Comparison of ENCODE assay signal across 25 cellular contexts in genomic region chr20:55173601-55174000, GRCh38.
DNase-seq lines count a peak whose midpoint lies in the region; ATAC-seq, FAIRE-seq and TF ChIP-seq lines count a peak whose summit lies in the region.
"Had no signal": no experiment of that assay in that cellular context is flagged by ENCODE, and none has a peak within 500 bp of the region (broad histone marks: within the 10 kb centered on the region; RNA-seq: fewer than 3 reads in every experiment).

No MANE protein-coding gene starts in this region.

- CTCF ChIA-PET in HepG2 (lab: Yijun Ruan, JAX; ENCODE audit: low intra/inter-chr PET ratio, low total read pairs): no interaction called here

- in situ Hi-C loops in HepG2 (cut with HindIII; ENCODE audit: extremely low pct_ligation_motif_present, low pct_unique_long_range_greater_than_20kb): no loop called here

- no peak for TF ChIP-seq POLR2A in HepG2 (IDR thresholded peaks at IDR 0.05; ENCODE audit: insufficient read depth in 1 of 2, low read depth in 2 of 2, low read length in 2 of 2)
- TF ChIP-seq POLR2A in ovary (IDR thresholded peaks at IDR 0.05): no peak

- H3K9ac ChIP-seq in liver (ENCODE audit: low read depth in 1 of 2, low read length in 2 of 2) (no peak overlapping the region), HepG2 (ENCODE audit: insufficient read depth, low read depth, low read length) (no peak overlapping the region)
- H3K9ac ChIP-seq: KMS-11 had no signal

- intact Hi-C loops in HepG2 (cut with micrococcal nuclease; ENCODE audit: unreplicated experiment) (no loop called here), ovary (cut with DNase I) (no loop called here)

- no peaks in the 10 kb centered on the region for H3K36me3 ChIP-seq in liver (ENCODE audit: control insufficient read depth in 4 of 4, insufficient read depth in 3 of 4, low read depth in 1 of 4, low read length in 3 of 4)
- no peaks in the 10 kb centered on the region for H3K36me3 ChIP-seq in HepG2 (replicated peaks in 1 of 2; ENCODE audit: control insufficient read depth in 1 of 2, insufficient read depth in 2 of 2, low read length in 2 of 2)
- no peaks in the 10 kb centered on the region for H3K36me3 ChIP-seq in ovary
- H3K36me3 ChIP-seq in hepatocyte (replicated peaks; ENCODE audit: insufficient read depth, low read depth): no peaks in the 10 kb centered on the region
- H3K36me3 ChIP-seq: Peyer's patch, SJSA1 had no signal

- H4K20me1 ChIP-seq in HepG2 (ENCODE audit: insufficient read depth, low read length) (no peaks in the 10 kb centered on the region), hepatocyte (ENCODE audit: insufficient read depth, poor library complexity, severe bottlenecking) (no peaks in the 10 kb centered on the region)

- no peak for FAIRE-seq in HepG2 (lab: Jason Lieb, UNC)
- FAIRE-seq: A204.1, G401.6, GM18507 had no signal

- H3K27ac ChIP-seq in liver (ENCODE audit: low read depth in 1 of 2, low read length in 2 of 2) (no peak overlapping the region), HepG2 (ENCODE audit: extremely low read length, insufficient read depth, low read length) (no peak overlapping the region), ovary (no peak overlapping the region), hepatocyte (no peak overlapping the region)
- H3K27ac ChIP-seq: C4-2B, KMS-11, Peyer's patch, SJSA1 had no signal

- TF ChIP-seq RAD21 in liver (IDR thresholded peaks at IDR 0.05) (no peak), HepG2 (CRISPR knock-in tag; IDR thresholded peaks at IDR 0.05) (no peak)

- H3K4me3 ChIP-seq in liver (ENCODE audit: low read depth in 1 of 3, low read length in 3 of 3) (no peak overlapping the region), HepG2 (replicated peaks in 1 of 3; ENCODE audit: insufficient read depth in 1 of 3, low read depth in 2 of 3, low read length in 3 of 3) (no peak overlapping the region), fibroblast of mammary gland (ENCODE audit: control insufficient read depth, low read depth, low read length) (no peak overlapping the region), ovary (no peak overlapping the region), hepatocyte (no peak overlapping the region)
- H3K4me3 ChIP-seq: Peyer's patch, SJSA1 had no signal

- WGBS in liver: 18% methylated on average over 1 of the region's 1 CpG
- WGBS in HepG2 (ENCODE audit: low lambda C conversion rate): 10% methylated on average over 1 of the region's 1 CpG
- WGBS in ovary, 3 donors: 4 to 10% (median 6%) methylated on average over 1 of the region's 1 CpG
- 86% methylated on average over 1 of the region's 1 CpG for WGBS in hepatocyte (ENCODE audit: low lambda C conversion rate, missing lambda C conversion rate)

- TF ChIP-seq CTCF in liver (IDR thresholded peaks at IDR 0.05; ENCODE audit: low read depth, low read length, missing input control) (no peak), HepG2 (CRISPR knock-in tag; IDR thresholded peaks at IDR 0.05) (no peak), fibroblast of mammary gland (conservative IDR thresholded peaks at IDR 0.05; ENCODE audit: control insufficient read depth, insufficient read depth, low read depth, low read length) (no peak), ovary (IDR thresholded peaks at IDR 0.05) (no peak), hepatocyte (IDR thresholded peaks at IDR 0.05; ENCODE audit: poor library complexity) (no peak)

- POLR2A ChIA-PET in HepG2 (lab: Yijun Ruan, JAX): no interaction called here

- no peak for ATAC-seq in HepG2
- no peak for ATAC-seq in activated CD4-positive, CD25-positive, alpha-beta regulatory T cell treated with anti-CD3 and anti-CD28 coated beads, Interleukin-2, amount 50 U/mL, for 24 hours
- ATAC-seq: HCT116 had no signal

- no peaks in the 10 kb centered on the region for H3K9me3 ChIP-seq in liver (ENCODE audit: control insufficient read depth in 4 of 4, low read length in 3 of 4)
- H3K9me3 ChIP-seq in HepG2 (ENCODE audit: low read length): peaks cover 86% of the 10 kb centered on the region
- no peaks in the 10 kb centered on the region for H3K9me3 ChIP-seq in ovary
- H3K9me3 ChIP-seq in hepatocyte (ENCODE audit: low read depth): no peaks in the 10 kb centered on the region
- H3K9me3 ChIP-seq: Peyer's patch, SJSA1 had no signal

- TF ChIP-seq EP300 in HepG2 (IDR thresholded peaks at IDR 0.05; ENCODE audit: low read depth in 2 of 2, low read length in 2 of 2) (no peak), HepG2 (CRISPR knock-in tag; IDR thresholded peaks at IDR 0.05; ENCODE audit: borderline replicate concordance) (no peak), ovary (IDR thresholded peaks at IDR 0.05) (no peak)

- H3K4me1 ChIP-seq in liver (ENCODE audit: control insufficient read depth in 4 of 4, insufficient read depth in 4 of 4, low read length in 3 of 4) (peaks cover 0 to 17% (median 15%) of the 10 kb centered on the region in 4 donors), HepG2 (ENCODE audit: insufficient read depth, low read length) (no peaks in the 10 kb centered on the region), ovary (ENCODE audit: insufficient read depth) (peaks cover 6% of the 10 kb centered on the region), hepatocyte (ENCODE audit: insufficient read depth) (no peaks in the 10 kb centered on the region)
- H3K4me1 ChIP-seq: SJSA1 had no signal

- H3K9me2 ChIP-seq in hepatocyte (replicated peaks; ENCODE audit: insufficient read depth): no peaks in the 10 kb centered on the region

- BruUV-seq in HepG2 (replicated peaks; lab: Mats Ljungman, UMichigan): no TSS peak

- H3K4me2 ChIP-seq in HepG2 (ENCODE audit: low read depth, low read length) (no peak overlapping the region), hepatocyte (no peak overlapping the region)
- H3K4me2 ChIP-seq: KMS-11 had no signal

- H2AFZ ChIP-seq in HepG2 (ENCODE audit: low read length) (no peak overlapping the region), hepatocyte (no peak overlapping the region)

- H3K27me3 ChIP-seq in liver (ENCODE audit: control insufficient read depth in 4 of 4, insufficient read depth in 4 of 4, low read length in 3 of 4) (no peaks in the 10 kb centered on the region), HepG2 (ENCODE audit: control insufficient read depth in 1 of 2, insufficient read depth in 2 of 2, low read length in 2 of 2) (no peaks in the 10 kb centered on the region), ovary (no peaks in the 10 kb centered on the region), hepatocyte (no peaks in the 10 kb centered on the region)
- H3K27me3 ChIP-seq: Peyer's patch, SJSA1 had no signal

- DNase-seq in HepG2 (ENCODE audit: low spot score) (no peak), fibroblast of mammary gland (ENCODE audit: low read depth) (peak; percentile 11), ovary (peak in 4 of 5 donors; percentile 35 to 74 (median 52)), NCI-H1417 (lab: John Stamatoyannopoulos, UW) (no peak), hepatocyte (ENCODE audit: low spot score) (no peak)
- DNase-seq: Calu3; CD8-positive, alpha-beta memory T cell; DMS153; GOT3; IMR-90; NCI-H1694 treated with DMSO at 0.1 percent for 48 hours; NCI-H2081 treated with DMSO at 0.1 percent for 48 hours; NCI-H2171 treated with DMSO at 0.1 percent for 48 hours; NCI-H446; NCI-H526 had no signal

- H3K79me2 ChIP-seq in HepG2 (ENCODE audit: insufficient read depth, low read length): no peaks in the 10 kb centered on the region
- H3K79me2 ChIP-seq in hepatocyte: no peaks in the 10 kb centered on the region

TF ChIP-seq in liver, 16 proteins besides CTCF, POLR2A, EP300 and RAD21 (continues in another document):
- TF ChIP-seq NR2F2 (IDR thresholded peaks at IDR 0.05) (peak; percentile 87), HNF4A (conservative IDR thresholded peaks at IDR 0.05) (peak; percentile 83 to 86)

TF ChIP-seq in HepG2, 621 proteins besides CTCF, POLR2A, EP300 and RAD21:
- TF ChIP-seq RBAK (CRISPR knock-in tag; IDR thresholded peaks at IDR 0.05): no peak

Comparison
In these comparisons a context has a peak if more than half of its experiments do, and no peak if none do; other contexts are left out.
1. DNase-seq: peak in fibroblast of mammary gland (single experiment) and ovary (4 of 5); none in HepG2 (single experiment), NCI-H1417 (0 of 3) and hepatocyte (single experiment).